14 cellular contexts compared by ENCODE assay signal in genomic region chr4:86035688-86036087, GRCh38.
"Had no signal": no experiment of that assay in that cellular context is flagged by ENCODE, and none has a peak within 500 bp of the region (broad histone marks: within the 10 kb centered on the region; RNA-seq: fewer than 3 reads in every experiment).

No MANE protein-coding gene starts in this region.

- H3K4me1 ChIP-seq: colonic mucosa, parathyroid adenoma had no signal

- ATAC-seq: activated T-cell treated with anti-CD3 and anti-CD28 coated beads, Interleukin-2, amount 50 U/mL, for 4 hours; left cardiac atrium; naive thymus-derived CD4-positive, alpha-beta T cell had no signal

- H2AFZ ChIP-seq: parathyroid adenoma had no signal

- H3K27ac ChIP-seq: colonic mucosa, parathyroid adenoma had no signal

- H3K36me3 ChIP-seq: colonic mucosa had no signal

- H3K27me3 ChIP-seq: colonic mucosa had no signal

- H3K79me2 ChIP-seq: parathyroid adenoma had no signal

- H3K9me3 ChIP-seq: colonic mucosa had no signal

- H3K9ac ChIP-seq: parathyroid adenoma had no signal

- H3K4me3 ChIP-seq: colonic mucosa, lung had no signal

- DNase-seq: activated CD4-positive, alpha-beta memory T cell treated with anti-CD3 and anti-CD28 coated beads for 36 hours; activated effector memory CD4-positive, alpha-beta T cell treated with anti-CD3 and anti-CD28 coated beads, Interleukin-2, amount 50 U/mL, for 16 hours; activated naive CD8-positive, alpha-beta T cell treated with anti-CD3 and anti-CD28 coated beads for 36 hours; activated T-cell treated with anti-CD3 and anti-CD28 coated beads, Interleukin-2, amount 50 U/mL, for 4 hours; aorta; colonic mucosa; effector CD4-positive, alpha-beta T cell; glutamatergic neuron; left cardiac atrium; naive thymus-derived CD4-positive, alpha-beta T cell; stimulated activated CD4-positive, alpha-beta T cell treated with anti-CD3 and anti-CD28 coated beads, Interleukin-4, amount 100 ng/mL, for 1 hour; T-helper 9 cell had no signal
